Comparison of ENCODE assay signal across 8 cellular contexts in genomic region chr4:6779667-6780565, GRCh38. TPM values are rescaled to one million over a fixed set of nuclear protein-coding genes. Genes with fewer than 3 reads are reported as not detected.
DNase-seq lines count a peak whose midpoint lies in the region; ATAC-seq, FAIRE-seq and TF ChIP-seq lines count a peak whose summit lies in the region.

No MANE protein-coding gene starts in this region.

- no peak overlapping the region for H3K4me3 ChIP-seq in A549
- H3K4me3 ChIP-seq in SJCRH30: no peak overlapping the region

- H3K4me1 ChIP-seq in A549 (peaks cover 20% of the 10 kb centered on the region), SJCRH30 (peaks cover 10% of the 10 kb centered on the region)

- peaks cover 59% of the 10 kb centered on the region for H3K4me1 Mint-ChIP-seq in activated T-cell treated with anti-CD3 and anti-CD28 coated beads, Interleukin-2, amount 50 U/mL, for 24 hours (ENCODE audit: low read depth)

- H3K9me3 ChIP-seq in A549 (no peaks in the 10 kb centered on the region), SJCRH30 (replicated peaks) (no peaks in the 10 kb centered on the region)

- no peak for TF ChIP-seq RAD21 in A549 (conservative IDR thresholded peaks at IDR 0.05 in 1 of 2, IDR thresholded peaks at IDR 0.05 in 1 of 2)

- TF ChIP-seq CTCF in A549 (IDR thresholded peaks at IDR 0.05): no peak

- peak overlapping the region; percentile 9; the same call in 1 of the 3 replicates for H3K4me2 ChIP-seq in A549

- no peak for DNase-seq in A549 (ENCODE audit: low read depth in 1 of 2, low spot score in 1 of 2)
- peak; percentile 68 for DNase-seq in HuH-7 (ENCODE audit: low spot score)
- peak; percentile 74 to 89 for DNase-seq in SJCRH30
- peak; percentile 72 for DNase-seq in islet precursor cell
- DNase-seq in Kasumi-1 (lab: John Stamatoyannopoulos, UW): no peak
- DNase-seq in activated T-cell treated with anti-CD3 and anti-CD28 coated beads, Interleukin-2, amount 50 U/mL, for 24 hours: no peak
- DNase-seq in left cardiac atrium: no peak

- H3K36me3 ChIP-seq in SJCRH30: no peaks in the 10 kb centered on the region

- TF ChIP-seq POLR2A in A549 (IDR thresholded peaks at IDR 0.05; ENCODE audit: low read length): no peak

- POLR2A ChIA-PET in A549 (lab: Yijun Ruan, JAX): no interaction called here

- H3K27me3 Mint-ChIP-seq in activated T-cell treated with anti-CD3 and anti-CD28 coated beads, Interleukin-2, amount 50 U/mL, for 24 hours: no peaks in the 10 kb centered on the region

- no peak for TF ChIP-seq EP300 in A549 (IDR thresholded peaks at IDR 0.05)

- H3K4me3 Mint-ChIP-seq in activated T-cell treated with anti-CD3 and anti-CD28 coated beads, Interleukin-2, amount 50 U/mL, for 24 hours: no peak overlapping the region

- peak overlapping the region in 1 of 2 experiments; percentile 53; a peak in 3 of 6 replicates for H3K27ac ChIP-seq in A549
- H3K27ac ChIP-seq in SJCRH30: no peak overlapping the region

- no peak overlapping the region for H3K27ac Mint-ChIP-seq in activated T-cell treated with anti-CD3 and anti-CD28 coated beads, Interleukin-2, amount 50 U/mL, for 24 hours

- CTCF ChIA-PET in A549 (lab: Yijun Ruan, JAX): interaction anchor here (1.6 to 3.5 kb wide), 3 partner anchors 9 to 94 kb away, joined by 9 to 14 read pairs (median 11); no protein-coding TSS in a partner anchor

- FAIRE-seq in A549 (lab: Jason Lieb, UNC): no peak

- intact Hi-C loops in left cardiac atrium (cut with DNase I): loop anchor here (5.0 to 10.0 kb wide), 3 partner anchors 43 to 95 kb away; no protein-coding TSS in a partner anchor

- no peaks in the 10 kb centered on the region for H3K9me3 Mint-ChIP-seq in activated T-cell treated with anti-CD3 and anti-CD28 coated beads, Interleukin-2, amount 50 U/mL, for 24 hours

- 48% methylated on average over 13 of the region's 17 CpGs for WGBS in A549 (ENCODE audit: missing lambda C conversion rate)

- ATAC-seq in A549: peak in 1 of 2 experiments; percentile 30; a peak in 3 of 6 replicates
- no peak for ATAC-seq in SK-N-SH treated with all-trans-retinoic acid at 6 μM for 48 hours
- ATAC-seq in left cardiac atrium: no peak

- H3K27me3 ChIP-seq in SJCRH30: no peaks in the 10 kb centered on the region

- H3K36me3 Mint-ChIP-seq in activated T-cell treated with anti-CD3 and anti-CD28 coated beads, Interleukin-2, amount 50 U/mL, for 24 hours (ENCODE audit: low read depth): peaks cover 4% of the 10 kb centered on the region

TF ChIP-seq in A549, 52 proteins besides CTCF, POLR2A, EP300 and RAD21:
- TF ChIP-seq HOXB13 (CRISPR knock-in tag; IDR thresholded peaks at IDR 0.05; ENCODE audit: low read depth) (no peak), KDM5A (IDR thresholded peaks at IDR 0.05) (no peak), CEBPB (IDR thresholded peaks at IDR 0.05) (peak in 1 of 2 experiments; percentile 44; a peak in 1 of 4 replicates)

TF ChIP-seq in SK-N-SH treated with all-trans-retinoic acid at 6 μM for 48 hours, 23 proteins besides CTCF, POLR2A, EP300 and RAD21:
- TF ChIP-seq CREB5 (CRISPR knock-in tag; IDR thresholded peaks at IDR 0.05; ENCODE audit: low read depth) (no peak), CSDC2 (CRISPR knock-in tag; IDR thresholded peaks at IDR 0.05) (no peak), SNAI2 (CRISPR knock-in tag; IDR thresholded peaks at IDR 0.05) (no peak), OSR1 (CRISPR knock-in tag; IDR thresholded peaks at IDR 0.05) (no peak), POU6F1 (CRISPR knock-in tag; IDR thresholded peaks at IDR 0.05; ENCODE audit: borderline replicate concordance, low read depth) (no peak), ARNTL (CRISPR knock-in tag; IDR thresholded peaks at IDR 0.05; ENCODE audit: borderline replicate concordance, low read depth) (no peak)

RNA-seq across cellular contexts. Expression of gene KIAA0232, which starts 2.6 kb away (rescaled TPM):
- 21.5 and 25.2 TPM in 2 replicates for polyA plus RNA-seq in A549 (2011; rRNA removed)
- polyA plus RNA-seq in A549 (2012; cell fraction: cytosol; rRNA removed): 2.8 and 4.4 TPM in 2 replicates
- 3.7 and 5.2 TPM in 2 replicates for polyA plus RNA-seq in A549 (2012; cell fraction: nucleus; rRNA removed)
- polyA plus RNA-seq in A549 (2017; fragmentation: RNase III; extraction: RNeasy Plus Mini Kit Qiagen cat#74134 plus additional on column Dnase treatment): 9.3 to 10.6 TPM (median 10.5 TPM) in 3 replicates
- polyA minus RNA-seq in A549 (2011; rRNA and poly(A)+ RNA removed): 15.6 and 22.7 TPM in 2 replicates
- 23.9 and 28.7 TPM in 2 replicates for total RNA-seq in SJCRH30 (2014; rRNA removed; shearing (Covaris generic))
- total RNA-seq in left cardiac atrium: 10 to 100 TPM; 52.9 to 59.2 TPM

Comparison
In these comparisons a context has a peak if more than half of its experiments do, and no peak if none do; other contexts are left out.
1. DNase-seq: peak in HuH-7 (single experiment), SJCRH30 (2 of 2) and islet precursor cell (single experiment); none in A549 (0 of 2), Kasumi-1 (0 of 2), activated T-cell treated with anti-CD3 and anti-CD28 coated beads, Interleukin-2, amount 50 U/mL, for 24 hours (single experiment) and left cardiac atrium (single experiment).